8 cellular contexts compared by ENCODE assay signal in genomic region chr3:106206165-106206564, GRCh38.
DNase-seq lines count a peak whose midpoint lies in the region; ATAC-seq and TF ChIP-seq lines count a peak whose summit lies in the region.

No MANE protein-coding gene starts in this region.

- H3K27me3 ChIP-seq in transverse colon: no peaks in the 10 kb centered on the region

- ATAC-seq in GM21737 (IDR thresholded peaks at IDR 0.05; ENCODE audit: unreplicated experiment) (peak; percentile 86), natural killer cell (peak; percentile 31 to 72 (median 56))
- peak; percentile 66 for ATAC-seq in activated T-helper 17 cell treated with anti-CD3 and anti-CD28 coated beads, Interleukin-2, amount 50 U/mL, for 72 hours (replicated peaks)

- peak overlapping the region in 1 of 4 donors; percentile 21 for H3K27ac ChIP-seq in transverse colon

- TF ChIP-seq EP300 in transverse colon (IDR thresholded peaks at IDR 0.05; ENCODE audit: low read depth): no peak

- no peak overlapping the region for H3K4me3 ChIP-seq in transverse colon

- H3K4me1 Mint-ChIP-seq in activated T-helper 17 cell treated with anti-CD3 and anti-CD28 coated beads, Interleukin-2, amount 50 U/mL, for 72 hours: peaks cover 38% of the 10 kb centered on the region
- H3K4me1 Mint-ChIP-seq in natural killer cell: peaks cover 19 to 20% of the 10 kb centered on the region in 2 donors

- peaks cover 7% of the 10 kb centered on the region for H3K9me3 Mint-ChIP-seq in activated T-helper 17 cell treated with anti-CD3 and anti-CD28 coated beads, Interleukin-2, amount 50 U/mL, for 72 hours
- no peaks in the 10 kb centered on the region for H3K9me3 Mint-ChIP-seq in natural killer cell

- in situ Hi-C loops in GM13976 (cut with MboI; ENCODE audit: low sequenced_read_pairs, unreplicated experiment) (no loop called here), transverse colon (cut with MboI; ENCODE audit: low pct_ligation_motif_present in 1 of 4, low pct_unique_long_range_greater_than_20kb in 1 of 4, low sequenced_read_pairs in 3 of 4) (no loop called here)

- intact Hi-C loops in natural killer cell (cut with micrococcal nuclease): no loop called here
- intact Hi-C loops in transverse colon (cut with DNase I; ENCODE audit: low total_unique reads): no loop called here

- peak; percentile 15 for DNase-seq in GM13976 (ENCODE audit: low spot score)
- peak; percentile 13 for DNase-seq in NCI-H146 treated with DMSO at 0.1 percent for 48 hours (lab: John Stamatoyannopoulos, UW; ENCODE audit: unreplicated experiment)
- no peak for DNase-seq in natural killer cell
- no peak for DNase-seq in transverse colon
- DNase-seq in COR-L47 (lab: John Stamatoyannopoulos, UW): no peak
- DNase-seq in T-helper 9 cell: no peak

- H3K36me3 ChIP-seq in transverse colon: no peaks in the 10 kb centered on the region

- H3K4me1 ChIP-seq in transverse colon: peaks cover 0 to 3% (median 0%) of the 10 kb centered on the region in 4 donors

- H3K4me3 Mint-ChIP-seq in activated T-helper 17 cell treated with anti-CD3 and anti-CD28 coated beads, Interleukin-2, amount 50 U/mL, for 72 hours: peak overlapping the region; percentile 63
- H3K4me3 Mint-ChIP-seq in natural killer cell: peak overlapping the region; percentile 82

- no peaks in the 10 kb centered on the region for H3K36me3 Mint-ChIP-seq in activated T-helper 17 cell treated with anti-CD3 and anti-CD28 coated beads, Interleukin-2, amount 50 U/mL, for 72 hours (ENCODE audit: low read depth)
- no peaks in the 10 kb centered on the region for H3K36me3 Mint-ChIP-seq in natural killer cell

- 66% methylated on average over 8 of the region's 8 CpGs; no CpG with 5 or more reads in 1 of the 2 donors for WGBS in transverse colon (ENCODE audit: low coverage in 1 of 2), 2 donors

- H3K27me3 Mint-ChIP-seq in activated T-helper 17 cell treated with anti-CD3 and anti-CD28 coated beads, Interleukin-2, amount 50 U/mL, for 72 hours: no peaks in the 10 kb centered on the region
- no peaks in the 10 kb centered on the region for H3K27me3 Mint-ChIP-seq in natural killer cell (ENCODE audit: low read depth in 2 of 2)

- no peak for TF ChIP-seq CTCF in GM13976 (IDR thresholded peaks at IDR 0.05; ENCODE audit: borderline replicate concordance, control extremely low read depth, extremely low read depth, insufficient read depth, missing control alignments)
- no peak for TF ChIP-seq CTCF in natural killer cell (IDR thresholded peaks at IDR 0.05)
- no peak for TF ChIP-seq CTCF in transverse colon (IDR thresholded peaks at IDR 0.05)

- H3K9me3 ChIP-seq in transverse colon: no peaks in the 10 kb centered on the region

- TF ChIP-seq POLR2A in transverse colon (IDR thresholded peaks at IDR 0.05): no peak

- H3K27ac Mint-ChIP-seq in activated T-helper 17 cell treated with anti-CD3 and anti-CD28 coated beads, Interleukin-2, amount 50 U/mL, for 72 hours: peak overlapping the region; percentile 78
- H3K27ac Mint-ChIP-seq in natural killer cell: peak overlapping the region; percentile 75 to 78

Comparison
In these comparisons a context has a peak if more than half of its experiments do, and no peak if none do; other contexts are left out.
1. DNase-seq: peak in GM13976 (single experiment) and NCI-H146 treated with DMSO at 0.1 percent for 48 hours (single experiment); none in natural killer cell (single experiment), transverse colon (single experiment), COR-L47 (single experiment) and T-helper 9 cell (single experiment).
2. Peak in every context shown above with its lines, with median percentiles within 50 percentile points of each other: ATAC-seq.